Comparison of ENCODE assay signal across 13 cellular contexts in genomic region chr18:44229693-44230108, GRCh38.
DNase-seq lines count a peak whose midpoint lies in the region; ATAC-seq, FAIRE-seq and TF ChIP-seq lines count a peak whose summit lies in the region.
"Had no signal": no experiment of that assay in that cellular context is flagged by ENCODE, and none has a peak within 500 bp of the region (broad histone marks: within the 10 kb centered on the region; RNA-seq: fewer than 3 reads in every experiment).

No MANE protein-coding gene starts in this region.

- H3K36me3 ChIP-seq in pancreas = no peaks in the 10 kb centered on the region

- DNase-seq in D341Med (ENCODE audit: low spot score) (peak; percentile 25), amygdala (lab: John Stamatoyannopoulos, UW) (peak in 51 of 56 donors; percentile 0 to 68 (median 33)), Right ventricle myocardium inferior (ENCODE audit: missing footprints) (peak; percentile 83), pancreas (peak in 5 of 6 donors; percentile 12 to 38 (median 27)), NCI-H82 treated with DMSO at 0.1 percent for 48 hours (lab: John Stamatoyannopoulos, UW; ENCODE audit: unreplicated experiment) (no peak)
- no peak for DNase-seq in activated CD4-positive, alpha-beta T cell treated with anti-CD3 and anti-CD28 coated beads for 1 hour
- DNase-seq: activated CD8-positive, alpha-beta memory T cell treated with anti-CD3 and anti-CD28 coated beads, Interleukin-2, amount 50 U/mL, for 48 hours; erythroblast had no signal

- H3K27me3 ChIP-seq in pancreas = no peaks in the 10 kb centered on the region

- no peak overlapping the region for H3K27ac ChIP-seq in pancreas
- H3K27ac ChIP-seq: SK-N-MC had no signal

- 51 to 59% methylated on average over 3 of the region's 3 CpGs for WGBS in pancreas, 2 donors

- intact Hi-C loops in Right ventricle myocardium inferior (cut with DNase I) (no loop called here), pancreas (cut with DNase I) (no loop called here)

- H3K4me3 ChIP-seq in pancreas = no peak overlapping the region
- H3K4me3 ChIP-seq: SK-N-MC had no signal

- H3K9me3 ChIP-seq in pancreas = no peaks in the 10 kb centered on the region

- ATAC-seq in Right ventricle myocardium inferior = peak; percentile 97
- peak in 2 of 4 donors; percentile 42 to 57 for ATAC-seq in pancreas
- ATAC-seq in GM21529 (IDR thresholded peaks at IDR 0.05; ENCODE audit: unreplicated experiment) = no peak
- ATAC-seq in HG02884 (IDR thresholded peaks at IDR 0.05; ENCODE audit: unreplicated experiment) = no peak
- ATAC-seq: stimulated activated effector memory CD8-positive, alpha-beta T cell treated with anti-CD3 and anti-CD28 coated beads, Interleukin-12 subunit alpha, Interleukin-12 subunit beta, amount 100 ng/mL, for 72 hours had no signal

- H3K4me1 ChIP-seq in pancreas = no peaks in the 10 kb centered on the region

- FAIRE-seq in pancreas (lab: Jason Lieb, UNC) = peak; percentile 47
- FAIRE-seq: GM18507 had no signal

- TF ChIP-seq CTCF in pancreas (IDR thresholded peaks at IDR 0.05) = no peak

Comparison
In these comparisons a context has a peak if more than half of its experiments do, and no peak if none do; other contexts are left out.
1. DNase-seq: peak in D341Med (single experiment), amygdala (51 of 56), Right ventricle myocardium inferior (single experiment) and pancreas (5 of 6); none in NCI-H82 treated with DMSO at 0.1 percent for 48 hours (single experiment) and activated CD4-positive, alpha-beta T cell treated with anti-CD3 and anti-CD28 coated beads for 1 hour (single experiment).